In the genomic region with DNA sequence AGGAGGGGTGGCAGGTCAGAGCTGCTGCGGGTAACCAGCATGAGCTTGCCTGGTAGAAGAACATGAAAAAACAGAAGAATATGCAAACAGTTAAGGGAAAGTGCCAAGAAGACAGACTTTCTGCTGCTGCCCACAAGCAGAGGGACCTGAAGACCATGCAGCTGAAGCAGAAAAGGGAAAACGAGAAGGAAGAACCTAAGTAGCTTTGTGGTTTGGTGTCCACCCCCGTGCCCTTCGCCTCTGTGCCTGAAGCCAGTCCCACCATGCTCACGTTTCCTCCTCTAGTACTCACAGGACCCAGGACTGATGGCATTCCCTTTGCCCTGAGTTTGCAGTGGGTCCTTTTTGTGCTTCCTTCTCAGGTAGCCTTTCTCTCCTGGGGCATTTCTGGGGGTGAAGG, we compare ENCODE assay signal across 20 cellular contexts.
A peak's percentile ranks its signal among the peaks of the same experiment; 100 is the strongest.
DNase-seq lines count a peak whose midpoint lies in the region; ATAC-seq and TF ChIP-seq lines count a peak whose summit lies in the region.
"Had no signal": no experiment of that assay in that cellular context is flagged by ENCODE, and none has a peak within 500 bp of the region (broad histone marks: within the 10 kb centered on the region; RNA-seq: fewer than 3 reads in every experiment).

No MANE protein-coding gene starts in this region.

- TF ChIP-seq CTCF in activated CD8-positive, alpha-beta T cell treated with anti-CD3 and anti-CD28 coated beads for 36 hours (IDR thresholded peaks at IDR 0.05), result no peak

- H3K4me1 Mint-ChIP-seq in activated CD8-positive, alpha-beta T cell treated with anti-CD3 and anti-CD28 coated beads for 36 hours (ENCODE audit: low read depth), result no peaks in the 10 kb centered on the region
- no peaks in the 10 kb centered on the region for H3K4me1 Mint-ChIP-seq in activated CD8-positive, alpha-beta T cell treated with anti-CD3 and anti-CD28 coated beads, Interleukin-2, amount 10 ng/mL, durations not matched to agents 7 days and 5 days (ENCODE audit: low read depth)
- peaks cover 0 to 4% (median under 1%) of the 10 kb centered on the region in 4 donors for H3K4me1 Mint-ChIP-seq in naive thymus-derived CD8-positive, alpha-beta T cell
- H3K4me1 Mint-ChIP-seq: activated naive CD4-positive, alpha-beta T cell treated with anti-CD3 and anti-CD28 coated beads, Interleukin-2, amount 50 U/mL, for 24 hours; neural progenitor cell had no signal

- ATAC-seq in activated CD8-positive, alpha-beta T cell treated with anti-CD3 and anti-CD28 coated beads for 36 hours, result no peak
- ATAC-seq in activated CD8-positive, alpha-beta T cell treated with anti-CD3 and anti-CD28 coated beads, Interleukin-2, amount 10 ng/mL, durations not matched to agents 7 days and 5 days, result no peak
- ATAC-seq in naive thymus-derived CD8-positive, alpha-beta T cell, result no peak
- ATAC-seq: A549; activated T-cell treated with anti-CD3 and anti-CD28 coated beads, Interleukin-2, amount 50 U/mL, for 72 hours; foreskin keratinocyte had no signal

- POLR2A ChIA-PET in activated CD8-positive, alpha-beta T cell treated with anti-CD3 and anti-CD28 coated beads for 36 hours (lab: Charles Lee), result interaction anchor here (1.0 kb wide), 1 partner anchor 10 kb away, joined by 3 read pairs; no protein-coding TSS in a partner anchor
- POLR2A ChIA-PET in activated CD8-positive, alpha-beta T cell treated with anti-CD3 and anti-CD28 coated beads, Interleukin-2, amount 10 ng/mL, durations not matched to agents 7 days and 5 days (lab: Charles Lee), result no interaction called here
- POLR2A ChIA-PET in naive thymus-derived CD8-positive, alpha-beta T cell (lab: Charles Lee), result no interaction called here

- H3K4me3 Mint-ChIP-seq in activated CD8-positive, alpha-beta T cell treated with anti-CD3 and anti-CD28 coated beads for 36 hours, result no peak overlapping the region
- no peak overlapping the region for H3K4me3 Mint-ChIP-seq in activated CD8-positive, alpha-beta T cell treated with anti-CD3 and anti-CD28 coated beads, Interleukin-2, amount 10 ng/mL, durations not matched to agents 7 days and 5 days
- no peak overlapping the region for H3K4me3 Mint-ChIP-seq in naive thymus-derived CD8-positive, alpha-beta T cell
- H3K4me3 Mint-ChIP-seq: activated naive CD4-positive, alpha-beta T cell treated with anti-CD3 and anti-CD28 coated beads, Interleukin-2, amount 50 U/mL, for 24 hours; activated T-cell treated with anti-CD3 and anti-CD28 coated beads, Interleukin-2, amount 50 U/mL, for 72 hours; neural progenitor cell had no signal

- H3K36me3 Mint-ChIP-seq in activated CD8-positive, alpha-beta T cell treated with anti-CD3 and anti-CD28 coated beads for 36 hours (ENCODE audit: low read depth), result peaks cover 27% of the 10 kb centered on the region
- peaks cover 41% of the 10 kb centered on the region for H3K36me3 Mint-ChIP-seq in activated CD8-positive, alpha-beta T cell treated with anti-CD3 and anti-CD28 coated beads, Interleukin-2, amount 10 ng/mL, durations not matched to agents 7 days and 5 days (ENCODE audit: low read depth)
- peaks cover 11 to 70% (median 31%) of the 10 kb centered on the region in 3 donors for H3K36me3 Mint-ChIP-seq in naive thymus-derived CD8-positive, alpha-beta T cell

- intact Hi-C loops in activated CD8-positive, alpha-beta T cell treated with anti-CD3 and anti-CD28 coated beads for 36 hours (cut with micrococcal nuclease), result no loop called here

- CTCF ChIA-PET in activated CD8-positive, alpha-beta T cell treated with anti-CD3 and anti-CD28 coated beads for 36 hours (lab: Charles Lee), result no interaction called here
- CTCF ChIA-PET in activated CD8-positive, alpha-beta T cell treated with anti-CD3 and anti-CD28 coated beads, Interleukin-2, amount 10 ng/mL, durations not matched to agents 7 days and 5 days (lab: Charles Lee), result interaction anchor here (1.1 kb wide), 1 partner anchor 91 kb away, joined by 3 read pairs; no protein-coding TSS in a partner anchor

- in situ Hi-C loops in KBM-7 (cut with MboI; ENCODE audit: low pct_unique_long_range_greater_than_20kb, low sequenced_read_pairs), result no loop called here

- peak overlapping the region; percentile 40 for H3K27ac Mint-ChIP-seq in activated CD8-positive, alpha-beta T cell treated with anti-CD3 and anti-CD28 coated beads for 36 hours
- no peak overlapping the region for H3K27ac Mint-ChIP-seq in activated CD8-positive, alpha-beta T cell treated with anti-CD3 and anti-CD28 coated beads, Interleukin-2, amount 10 ng/mL, durations not matched to agents 7 days and 5 days
- H3K27ac Mint-ChIP-seq in naive thymus-derived CD8-positive, alpha-beta T cell, result peak overlapping the region in 6 of 10 donors; percentile 33 to 73 (median 64)
- H3K27ac Mint-ChIP-seq: activated naive CD4-positive, alpha-beta T cell treated with anti-CD3 and anti-CD28 coated beads, Interleukin-2, amount 50 U/mL, for 24 hours; activated T-cell treated with anti-CD3 and anti-CD28 coated beads, Interleukin-2, amount 50 U/mL, for 72 hours; neural progenitor cell; progenitor cell of endocrine pancreas had no signal

- no peak for DNase-seq in activated CD8-positive, alpha-beta T cell treated with anti-CD3 and anti-CD28 coated beads for 36 hours
- no peak for DNase-seq in activated CD8-positive, alpha-beta T cell treated with anti-CD3 and anti-CD28 coated beads, Interleukin-2, amount 10 ng/mL, durations not matched to agents 7 days and 5 days
- DNase-seq in KBM-7 (peak; percentile 82), UCSD-AML1 (lab: John Stamatoyannopoulos, UW; ENCODE audit: unreplicated experiment) (peak; percentile 58), cortex of kidney (lab: John Stamatoyannopoulos, UW) (no peak), COLO668 (lab: John Stamatoyannopoulos, UW; ENCODE audit: unreplicated experiment) (no peak), medulla oblongata (ENCODE audit: extremely low spot score) (no peak)
- no peak for DNase-seq in naive thymus-derived CD8-positive, alpha-beta T cell
- DNase-seq: activated CD4-positive, CD25-positive, alpha-beta regulatory T cell; activated T-cell treated with anti-CD3 and anti-CD28 coated beads, Interleukin-2, amount 50 U/mL, for 72 hours; effector CD4-positive, alpha-beta T cell; foreskin keratinocyte; HCEC 1CT; NCI-H1105 treated with DMSO at 0.1 percent for 48 hours; NCI-H446; SJCRH30 had no signal

- no peaks in the 10 kb centered on the region for H3K9me3 Mint-ChIP-seq in activated CD8-positive, alpha-beta T cell treated with anti-CD3 and anti-CD28 coated beads for 36 hours
- no peaks in the 10 kb centered on the region for H3K9me3 Mint-ChIP-seq in activated CD8-positive, alpha-beta T cell treated with anti-CD3 and anti-CD28 coated beads, Interleukin-2, amount 10 ng/mL, durations not matched to agents 7 days and 5 days (ENCODE audit: insufficient read depth)
- no peaks in the 10 kb centered on the region for H3K9me3 Mint-ChIP-seq in naive thymus-derived CD8-positive, alpha-beta T cell
- H3K9me3 Mint-ChIP-seq: activated naive CD4-positive, alpha-beta T cell treated with anti-CD3 and anti-CD28 coated beads, Interleukin-2, amount 50 U/mL, for 24 hours had no signal

- H3K27me3 Mint-ChIP-seq in activated CD8-positive, alpha-beta T cell treated with anti-CD3 and anti-CD28 coated beads for 36 hours, result no peaks in the 10 kb centered on the region
- no peaks in the 10 kb centered on the region for H3K27me3 Mint-ChIP-seq in activated CD8-positive, alpha-beta T cell treated with anti-CD3 and anti-CD28 coated beads, Interleukin-2, amount 10 ng/mL, durations not matched to agents 7 days and 5 days (ENCODE audit: low read depth)
- no peaks in the 10 kb centered on the region for H3K27me3 Mint-ChIP-seq in naive thymus-derived CD8-positive, alpha-beta T cell
- H3K27me3 Mint-ChIP-seq: activated naive CD4-positive, alpha-beta T cell treated with anti-CD3 and anti-CD28 coated beads, Interleukin-2, amount 50 U/mL, for 24 hours; progenitor cell of endocrine pancreas had no signal

Comparison
In these comparisons a context has a peak if more than half of its experiments do, and no peak if none do; other contexts are left out.
1. DNase-seq: peak in KBM-7 (single experiment) and UCSD-AML1 (single experiment); none in activated CD8-positive, alpha-beta T cell treated with anti-CD3 and anti-CD28 coated beads for 36 hours (single experiment), activated CD8-positive, alpha-beta T cell treated with anti-CD3 and anti-CD28 coated beads, Interleukin-2, amount 10 ng/mL, durations not matched to agents 7 days and 5 days (single experiment), naive thymus-derived CD8-positive, alpha-beta T cell (0 of 10), cortex of kidney (single experiment), COLO668 (single experiment) and medulla oblongata (single experiment).